In genomic region chr1:148733585-148734310, GRCh38 we compare ENCODE assay signal across 10 cellular contexts. TPM values are rescaled to one million over a fixed set of nuclear protein-coding genes. Genes with fewer than 3 reads are reported as not detected.
DNase-seq lines count a peak whose midpoint lies in the region; ATAC-seq and TF ChIP-seq lines count a peak whose summit lies in the region.
"Not testable (repeated sequence)": the region's sequence is repeated elsewhere in the genome, so short reads cannot be mapped to it uniquely, and the experiment has no call there.
"Had no signal": no experiment of that assay in that cellular context is flagged by ENCODE, and none has a peak within 500 bp of the region (broad histone marks: within the 10 kb centered on the region; RNA-seq: fewer than 3 reads in every experiment).

No MANE protein-coding gene starts in this region.

- H3K27ac Mint-ChIP-seq in stimulated activated effector memory CD8-positive, alpha-beta T cell treated with anti-CD3 and anti-CD28 coated beads, Interleukin-12 subunit alpha, Interleukin-12 subunit beta, amount 100 ng/mL, for 72 hours: not testable (repeated sequence)

- TF ChIP-seq POLR2A in GM18505 (IDR thresholded peaks at IDR 0.05; ENCODE audit: borderline replicate concordance, extremely low read depth, insufficient read depth, insufficient read length): not testable (repeated sequence)

- not testable (repeated sequence) for H3K27me3 Mint-ChIP-seq in activated T-cell treated with anti-CD3 and anti-CD28 coated beads, Interleukin-2, amount 50 U/mL, for 4 hours (ENCODE audit: low read depth)

- H3K4me1 Mint-ChIP-seq in activated T-cell treated with anti-CD3 and anti-CD28 coated beads, Interleukin-2, amount 50 U/mL, for 4 hours (ENCODE audit: low read depth); stimulated activated effector memory CD8-positive, alpha-beta T cell treated with anti-CD3 and anti-CD28 coated beads, Interleukin-12 subunit alpha, Interleukin-12 subunit beta, amount 100 ng/mL, for 72 hours: not testable (repeated sequence)

- H3K36me3 Mint-ChIP-seq in activated T-cell treated with anti-CD3 and anti-CD28 coated beads, Interleukin-2, amount 50 U/mL, for 4 hours (ENCODE audit: insufficient read depth); stimulated activated effector memory CD8-positive, alpha-beta T cell treated with anti-CD3 and anti-CD28 coated beads, Interleukin-12 subunit alpha, Interleukin-12 subunit beta, amount 100 ng/mL, for 72 hours: not testable (repeated sequence)

- H3K4me3 Mint-ChIP-seq in activated T-cell treated with anti-CD3 and anti-CD28 coated beads, Interleukin-2, amount 50 U/mL, for 4 hours; stimulated activated effector memory CD8-positive, alpha-beta T cell treated with anti-CD3 and anti-CD28 coated beads, Interleukin-12 subunit alpha, Interleukin-12 subunit beta, amount 100 ng/mL, for 72 hours: not testable (repeated sequence)

- H3K9me3 Mint-ChIP-seq in activated T-cell treated with anti-CD3 and anti-CD28 coated beads, Interleukin-2, amount 50 U/mL, for 4 hours; stimulated activated effector memory CD8-positive, alpha-beta T cell treated with anti-CD3 and anti-CD28 coated beads, Interleukin-12 subunit alpha, Interleukin-12 subunit beta, amount 100 ng/mL, for 72 hours: not testable (repeated sequence)

- peak; percentile 70 for ATAC-seq in GM18505 (IDR thresholded peaks at IDR 0.05; ENCODE audit: unreplicated experiment)
- peak; percentile 58 for ATAC-seq in GM19043 (IDR thresholded peaks at IDR 0.05; ENCODE audit: low read depth, unreplicated experiment)
- ATAC-seq in GM21423 (IDR thresholded peaks at IDR 0.05; ENCODE audit: unreplicated experiment): peak; percentile 59
- ATAC-seq in HG02642 (IDR thresholded peaks at IDR 0.05; ENCODE audit: poor library complexity, unreplicated experiment): peak; percentile 80
- ATAC-seq in HG03064 (IDR thresholded peaks at IDR 0.05; ENCODE audit: low read depth, unreplicated experiment): peak; percentile 73
- ATAC-seq in HG03442 (IDR thresholded peaks at IDR 0.05; ENCODE audit: unreplicated experiment): peak; percentile 68
- peak; percentile 66 to 79 for ATAC-seq in activated T-cell treated with anti-CD3 and anti-CD28 coated beads, Interleukin-2, amount 50 U/mL, for 4 hours
- ATAC-seq in stimulated activated effector memory CD8-positive, alpha-beta T cell treated with anti-CD3 and anti-CD28 coated beads, Interleukin-12 subunit alpha, Interleukin-12 subunit beta, amount 100 ng/mL, for 72 hours: peak; percentile 92

- not testable (repeated sequence) for DNase-seq in activated T-cell treated with anti-CD3 and anti-CD28 coated beads, Interleukin-2, amount 50 U/mL, for 4 hours; stimulated activated effector memory CD8-positive, alpha-beta T cell treated with anti-CD3 and anti-CD28 coated beads, Interleukin-12 subunit alpha, Interleukin-12 subunit beta, amount 100 ng/mL, for 72 hours (ENCODE audit: low spot score in 2 of 2)

RNA-seq across cellular contexts. Expression of gene NUDT4B, which starts 14.8 kb away (rescaled TPM):
- total RNA-seq in activated T-cell treated with anti-CD3 and anti-CD28 coated beads, Interleukin-2, amount 50 U/mL, for 4 hours: 1 to 10 TPM in 1 of 3 donors, under 1 TPM in 1, not detected in 1; 0.96 to 1.5 TPM
- total RNA-seq: esophagus mucosa, ureter had no signal
